2 cellular contexts compared by ENCODE assay signal in genomic region chr12:15808250-15808971, GRCh38.
TF ChIP-seq lines count a peak whose summit lies in the region.

No MANE protein-coding gene starts in this region.

TF ChIP-seq in HEK293, 187 proteins besides CTCF, POLR2A, EP300 and RAD21:
- peak; percentile 35; the same call in 1 of the 2 replicates for TF ChIP-seq ZBTB20 (tag by site-specific recombination; IDR thresholded peaks at IDR 0.05)
- no peak for TF ChIP-seq HOXA7 (CRISPR knock-in tag; IDR thresholded peaks at IDR 0.05; ENCODE audit: borderline replicate concordance)

TF ChIP-seq in H1, 55 proteins besides CTCF, POLR2A, EP300 and RAD21:
- TF ChIP-seq KDM4A (IDR thresholded peaks at IDR 0.05; ENCODE audit: low read depth, low read length, severe bottlenecking) (no peak), TAF7 (optimal IDR thresholded peaks at IDR 0.05; ENCODE audit: borderline replicate concordance, low read depth, low read length) (no peak), FOSL1 (IDR thresholded peaks at IDR 0.05; ENCODE audit: insufficient read depth, low read depth, low read length) (no peak), BCL11A (IDR thresholded peaks at IDR 0.05; ENCODE audit: low read depth in 2 of 2, low read length in 2 of 2) (no peak), JUND (IDR thresholded peaks at IDR 0.05; ENCODE audit: low read length) (no peak), E2F6 (IDR thresholded peaks at IDR 0.05) (no peak), POLR2AphosphoS5 (IDR thresholded peaks at IDR 0.05; ENCODE audit: low read depth, low read length) (no peak), KDM1A (IDR thresholded peaks at IDR 0.05; ENCODE audit: borderline replicate concordance, low read length) (no peak), TEAD4 (IDR thresholded peaks at IDR 0.05; ENCODE audit: low read depth, low read length) (no peak), YY1 (IDR thresholded peaks at IDR 0.05; ENCODE audit: low read depth, low read length) (no peak), MAFK (IDR thresholded peaks at IDR 0.05; ENCODE audit: low read depth, low read length) (no peak), RNF2 (IDR thresholded peaks at IDR 0.05; ENCODE audit: borderline replicate concordance, low read depth, low read length, missing control alignments, poor library complexity, severe bottlenecking) (no peak), JUN (IDR thresholded peaks at IDR 0.05; ENCODE audit: low read depth, low read length) (no peak), CBX8 (IDR thresholded peaks at IDR 0.05; ENCODE audit: borderline replicate concordance, low read depth, low read length) (no peak), SUZ12 (IDR thresholded peaks at IDR 0.05; ENCODE audit: low read length) (no peak), CREB1 (IDR thresholded peaks at IDR 0.05) (no peak)
